17 cellular contexts compared by ENCODE assay signal in genomic region chr2:134086594-134087219, GRCh38.
"Had no signal": no experiment of that assay in that cellular context is flagged by ENCODE, and none has a peak within 500 bp of the region (broad histone marks: within the 10 kb centered on the region; RNA-seq: fewer than 3 reads in every experiment).

No MANE protein-coding gene starts in this region.

- H3K9me3 ChIP-seq: neutrophil had no signal

- H3K36me3 ChIP-seq: neutrophil had no signal

- DNase-seq: activated CD4-positive, alpha-beta T cell treated with anti-CD3 and anti-CD28 coated beads for 1 hour; activated CD4-positive, alpha-beta T cell treated with anti-CD3 and anti-CD28 coated beads, Interleukin-2, amount 50 U/mL, for 48 hours; activated gamma-delta T cell; activated T-cell treated with anti-CD3 and anti-CD28 coated beads, Interleukin-2, amount 50 U/mL, for 48 hours; amygdala; cerebellar nuclear complex; dermis blood vessel endothelial cell; stimulated activated CD4-positive, alpha-beta T cell treated with anti-CD3 and anti-CD28 coated beads, Interleukin-12 subunit alpha, Interleukin-12 subunit beta, amount 100 ng/mL, for 4 hours; stimulated activated CD4-positive, alpha-beta T cell treated with anti-CD3 and anti-CD28 coated beads, Interleukin-2, amount 100 ng/mL, for 48 hours; stimulated activated CD8-positive, alpha-beta memory T cell treated with anti-CD3 and anti-CD28 coated beads, Interleukin-4, amount 100 ng/mL, for 48 hours; stimulated activated naive CD8-positive, alpha-beta T cell treated with anti-CD3 and anti-CD28 coated beads, Interleukin-15, Interleukin-2, amounts not matched to agents 100 U/mL and 50 U/mL, for 24 hours; SW 1271 had no signal

- H3K27ac ChIP-seq: neutrophil had no signal

- H3K27me3 Mint-ChIP-seq: activated naive CD8-positive, alpha-beta T cell; brain had no signal

- H3K9me3 Mint-ChIP-seq: T-helper 2 cell treated with Interferon-gamma antibody and Interleukin-4, amounts not matched to agents 5 μg/mL and 100 μg/mL, for 36 hours had no signal

- H3K27ac Mint-ChIP-seq: activated naive CD8-positive, alpha-beta T cell; brain; T-helper 2 cell treated with Interferon-gamma antibody and Interleukin-4, amounts not matched to agents 5 μg/mL and 100 μg/mL, for 36 hours had no signal

- H3K4me3 Mint-ChIP-seq: activated naive CD8-positive, alpha-beta T cell; brain; T-helper 2 cell treated with Interferon-gamma antibody and Interleukin-4, amounts not matched to agents 5 μg/mL and 100 μg/mL, for 36 hours had no signal

- ATAC-seq: sciatic nerve; stimulated activated naive CD8-positive, alpha-beta T cell treated with anti-CD3 and anti-CD28 coated beads, Interleukin-15, Interleukin-2, amounts not matched to agents 100 U/mL and 50 U/mL, for 24 hours had no signal

- H3K36me3 Mint-ChIP-seq: activated naive CD8-positive, alpha-beta T cell; brain had no signal
